In the genomic region with DNA sequence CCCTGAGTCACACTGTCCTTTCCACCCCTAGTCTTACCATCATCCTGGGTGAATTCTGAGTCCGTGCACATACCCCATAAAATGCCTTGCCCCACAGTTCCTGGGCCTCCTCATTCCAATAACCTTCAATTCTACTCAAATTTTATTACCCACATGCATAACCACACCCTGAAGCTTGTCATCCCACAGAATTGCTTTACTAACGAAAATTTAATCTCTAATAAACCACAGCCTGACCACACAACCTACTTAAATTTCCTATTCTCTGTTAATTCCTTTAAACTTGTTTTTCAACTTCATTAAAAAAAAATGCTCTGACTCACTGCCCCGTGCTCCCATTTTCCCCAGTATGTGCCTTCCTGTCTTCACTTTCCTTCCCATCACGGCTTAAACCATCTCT, we compare ENCODE assay signal across 12 cellular contexts.
DNase-seq lines count a peak whose midpoint lies in the region; ATAC-seq and TF ChIP-seq lines count a peak whose summit lies in the region.
"Had no signal": no experiment of that assay in that cellular context is flagged by ENCODE, and none has a peak within 500 bp of the region (broad histone marks: within the 10 kb centered on the region; RNA-seq: fewer than 3 reads in every experiment).

No MANE protein-coding gene starts in this region.

- H3K9me3 ChIP-seq in osteoblast (ENCODE audit: low read depth, low read length) = no peaks in the 10 kb centered on the region

- peak overlapping the region; percentile 12 for H2AFZ ChIP-seq in osteoblast (ENCODE audit: low read length)

- no peaks in the 10 kb centered on the region for H3K36me3 ChIP-seq in osteoblast (ENCODE audit: insufficient read depth, low read length)

- TF ChIP-seq CTCF in osteoblast (IDR thresholded peaks at IDR 0.05; ENCODE audit: extremely low read depth, low read depth, low read length) = no peak

- H4K20me1 ChIP-seq in osteoblast (ENCODE audit: insufficient read depth, low read length) = no peaks in the 10 kb centered on the region

- ATAC-seq in HG03565 (IDR thresholded peaks at IDR 0.05; ENCODE audit: unreplicated experiment) = no peak
- ATAC-seq in HG03432 (IDR thresholded peaks at IDR 0.05; ENCODE audit: unreplicated experiment) = no peak
- ATAC-seq: activated CD8-positive, alpha-beta T cell treated with anti-CD3 and anti-CD28 coated beads, Interleukin-2, amount 10 ng/mL, durations not matched to agents 7 days and 5 days; effector memory CD8-positive, alpha-beta T cell had no signal

- no peaks in the 10 kb centered on the region for H3K27me3 ChIP-seq in osteoblast (ENCODE audit: insufficient read depth, low read length)

- peak overlapping the region; percentile 50 for H3K4me2 ChIP-seq in osteoblast (ENCODE audit: insufficient read depth, low read length)

- H3K4me1 ChIP-seq in osteoblast (ENCODE audit: insufficient read depth, low read length) = peaks cover 39% of the 10 kb centered on the region

- H3K27ac ChIP-seq in osteoblast (ENCODE audit: low read depth, low read length) = peak overlapping the region; percentile 72

- H3K4me3 ChIP-seq in osteoblast (ENCODE audit: insufficient read depth, low read length) = no peak overlapping the region

- DNase-seq in EH (ENCODE audit: low read depth) (peak; percentile 94), M059J (ENCODE audit: low read depth) (peak; percentile 95), dermis blood vessel endothelial cell (peak; percentile 29), osteoblast (ENCODE audit: insufficient read length, low spot score, missing footprints) (no peak), T-helper 2 cell (no peak), NCI-H1105 (lab: John Stamatoyannopoulos, UW) (no peak)
- DNase-seq: activated CD8-positive, alpha-beta T cell treated with anti-CD3 and anti-CD28 coated beads, Interleukin-2, amount 10 ng/mL, durations not matched to agents 7 days and 5 days; DMS79 treated with DMSO at 0.1 percent for 48 hours; effector memory CD8-positive, alpha-beta T cell; NCI-H1417 had no signal

- no peaks in the 10 kb centered on the region for H3K79me2 ChIP-seq in osteoblast (ENCODE audit: insufficient read depth, low read length)

Comparison
In these comparisons a context has a peak if more than half of its experiments do, and no peak if none do; other contexts are left out.
1. DNase-seq: peak in EH (single experiment), M059J (single experiment) and dermis blood vessel endothelial cell (single experiment); none in osteoblast (single experiment), T-helper 2 cell (0 of 5) and NCI-H1105 (single experiment).